28 cellular contexts compared by ENCODE assay signal in the genomic region with DNA sequence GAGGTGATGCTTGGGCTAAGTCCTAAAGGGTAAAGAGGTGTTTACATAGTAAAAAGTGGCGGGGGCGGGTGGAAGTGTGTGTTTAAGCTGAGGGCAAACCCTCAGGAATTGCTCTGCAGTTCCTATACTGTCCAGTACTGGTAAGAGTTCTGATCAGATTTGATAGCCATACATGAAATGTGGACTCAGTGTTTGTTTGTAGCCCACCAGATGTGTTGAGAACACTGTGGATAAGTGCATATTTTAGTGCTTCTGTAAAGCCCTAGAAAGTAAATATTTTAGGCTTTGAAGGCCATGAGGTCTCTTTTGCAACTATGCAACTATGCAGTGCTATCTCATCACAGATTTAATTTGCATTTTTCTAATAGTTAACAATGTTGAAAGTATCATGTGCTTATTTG.
DNase-seq lines count a peak whose midpoint lies in the region; ATAC-seq, FAIRE-seq and TF ChIP-seq lines count a peak whose summit lies in the region.
"Had no signal": no experiment of that assay in that cellular context is flagged by ENCODE, and none has a peak within 500 bp of the region (broad histone marks: within the 10 kb centered on the region; RNA-seq: fewer than 3 reads in every experiment).

No MANE protein-coding gene starts in this region.

- H3K79me2 ChIP-seq in astrocyte (ENCODE audit: insufficient read depth, low read length) = no peaks in the 10 kb centered on the region

- H3K9me3 Mint-ChIP-seq in astrocyte (ENCODE audit: unreplicated experiment) (no peaks in the 10 kb centered on the region), type B pancreatic cell (no peaks in the 10 kb centered on the region), T-cell (no peaks in the 10 kb centered on the region)
- H3K9me3 Mint-ChIP-seq: activated CD4-positive, alpha-beta memory T cell treated with anti-CD3 and anti-CD28 coated beads, Interleukin-2, amount 10 ng/mL, durations not matched to agents 7 days and 5 days; activated naive CD4-positive, alpha-beta T cell treated with anti-CD3 and anti-CD28 coated beads, Interleukin-2, amount 50 U/mL, for 72 hours; memory B cell had no signal

- H3K27me3 ChIP-seq in astrocyte (ENCODE audit: insufficient read depth, low read length) = no peaks in the 10 kb centered on the region
- H3K27me3 ChIP-seq in small intestine (ENCODE audit: control insufficient read depth in 2 of 2, insufficient read depth in 2 of 2, low read length in 2 of 2) = no peaks in the 10 kb centered on the region
- H3K27me3 ChIP-seq: esophagus squamous epithelium, heart right ventricle, vagina had no signal

- H3K36me3 Mint-ChIP-seq in astrocyte (ENCODE audit: low read depth, unreplicated experiment) (no peaks in the 10 kb centered on the region), type B pancreatic cell (no peaks in the 10 kb centered on the region), T-cell (peaks cover 10% of the 10 kb centered on the region)
- H3K36me3 Mint-ChIP-seq: activated naive CD4-positive, alpha-beta T cell treated with anti-CD3 and anti-CD28 coated beads, Interleukin-2, amount 50 U/mL, for 72 hours had no signal

- no peaks in the 10 kb centered on the region for H4K20me1 ChIP-seq in astrocyte (ENCODE audit: insufficient read depth, low read length)

- no peaks in the 10 kb centered on the region for H3K4me1 ChIP-seq in astrocyte (ENCODE audit: insufficient read depth, low read length)
- H3K4me1 ChIP-seq in small intestine (ENCODE audit: control insufficient read depth in 2 of 2, insufficient read depth in 1 of 2, low read depth in 1 of 2, low read length in 1 of 2) = no peaks in the 10 kb centered on the region
- H3K4me1 ChIP-seq: esophagus squamous epithelium, heart right ventricle, vagina had no signal

- TF ChIP-seq CTCF in astrocyte (IDR thresholded peaks at IDR 0.05; ENCODE audit: insufficient read depth, low read depth, low read length) = no peak
- no peak for TF ChIP-seq CTCF in type B pancreatic cell (conservative IDR thresholded peaks at IDR 0.05)

- H3K27ac ChIP-seq in astrocyte (ENCODE audit: low read depth, low read length) = no peak overlapping the region
- H3K27ac ChIP-seq in small intestine (ENCODE audit: low read depth in 1 of 2, low read length in 1 of 2) = no peak overlapping the region
- H3K27ac ChIP-seq: 22Rv1, esophagus squamous epithelium, heart right ventricle, vagina had no signal

- H3K9ac ChIP-seq in astrocyte (ENCODE audit: low read length) = no peak overlapping the region

- H3K9me3 ChIP-seq in astrocyte (ENCODE audit: insufficient read depth, low read depth, low read length) (no peaks in the 10 kb centered on the region), small intestine (ENCODE audit: control insufficient read depth, low read depth) (peaks cover 1% of the 10 kb centered on the region)
- H3K9me3 ChIP-seq: esophagus squamous epithelium, heart right ventricle, vagina had no signal

- no peak for ATAC-seq in GM19452 (IDR thresholded peaks at IDR 0.05; ENCODE audit: unreplicated experiment)
- ATAC-seq in T-cell (replicated peaks in 1 of 4) = no peak
- ATAC-seq: activated naive CD4-positive, alpha-beta T cell treated with anti-CD3 and anti-CD28 coated beads, Interleukin-2, amount 50 U/mL, for 72 hours; heart right ventricle; left cardiac atrium; right cardiac atrium had no signal

- H3K27me3 Mint-ChIP-seq in astrocyte (ENCODE audit: low read depth, unreplicated experiment) = peaks cover 2% of the 10 kb centered on the region
- no peaks in the 10 kb centered on the region for H3K27me3 Mint-ChIP-seq in type B pancreatic cell
- H3K27me3 Mint-ChIP-seq in T-cell = no peaks in the 10 kb centered on the region
- H3K27me3 Mint-ChIP-seq: activated CD4-positive, alpha-beta memory T cell treated with anti-CD3 and anti-CD28 coated beads, Interleukin-2, amount 10 ng/mL, durations not matched to agents 7 days and 5 days; memory B cell had no signal

- POLR2A ChIA-PET in T-cell (lab: Charles Lee) = no interaction called here

- CTCF ChIA-PET in T-cell (lab: Charles Lee) = no interaction called here

- H3K4me1 Mint-ChIP-seq in astrocyte (ENCODE audit: low read depth, unreplicated experiment) (peaks cover 2% of the 10 kb centered on the region), type B pancreatic cell (ENCODE audit: unreplicated experiment) (no peaks in the 10 kb centered on the region), T-cell (no peaks in the 10 kb centered on the region)
- H3K4me1 Mint-ChIP-seq: activated CD4-positive, alpha-beta memory T cell treated with anti-CD3 and anti-CD28 coated beads, Interleukin-2, amount 10 ng/mL, durations not matched to agents 7 days and 5 days; memory B cell had no signal

- peak; percentile 47 for DNase-seq in DMS53 (lab: John Stamatoyannopoulos, UW)
- no peak for DNase-seq in DMS53 treated with DMSO at 0.1 percent for 48 hours (lab: John Stamatoyannopoulos, UW; ENCODE audit: unreplicated experiment)
- DNase-seq in astrocyte (ENCODE audit: low read depth) = peak; percentile 39
- DNase-seq in fibroblast of the conjunctiva (ENCODE audit: low read depth) = peak; percentile 18
- no peak for DNase-seq in small intestine
- no peak for DNase-seq in type B pancreatic cell (ENCODE audit: extremely low spot score, unreplicated experiment)
- DNase-seq in T-cell = no peak
- DNase-seq: activated CD4-positive, alpha-beta memory T cell treated with anti-CD3 and anti-CD28 coated beads, Interleukin-2, amount 10 ng/mL, durations not matched to agents 7 days and 5 days; activated CD4-positive, alpha-beta T cell treated with anti-CD3 and anti-CD28 coated beads for 1 hour; aorta; caudate nucleus; dermis blood vessel endothelial cell; esophagus squamous epithelium; GF-D8; heart right ventricle; left cardiac atrium; NCI-H1436 treated with DMSO at 0.1 percent for 48 hours; NCI-H446 treated with DMSO at 0.1 percent for 48 hours; right cardiac atrium; RPMI8226; stimulated activated naive CD4-positive, alpha-beta T cell; T-helper 2 cell had no signal

- H3K4me3 ChIP-seq in astrocyte (ENCODE audit: insufficient read depth, low read depth, low read length) (no peak overlapping the region), small intestine (ENCODE audit: low read depth in 1 of 2, low read length in 2 of 2) (no peak overlapping the region)
- H3K4me3 ChIP-seq: esophagus squamous epithelium, heart right ventricle, vagina had no signal

- FAIRE-seq in astrocyte (lab: Jason Lieb, UNC) (no peak), small intestine (lab: Jason Lieb, UNC) (peak; percentile 26)

- H3K4me2 ChIP-seq in astrocyte (ENCODE audit: low read length) = no peak overlapping the region

- no peaks in the 10 kb centered on the region for H3K36me3 ChIP-seq in astrocyte (ENCODE audit: insufficient read depth, low read length)
- H3K36me3 ChIP-seq in small intestine (ENCODE audit: control insufficient read depth in 2 of 2, insufficient read depth in 2 of 2, low read length in 2 of 2) = no peaks in the 10 kb centered on the region
- H3K36me3 ChIP-seq: esophagus squamous epithelium, heart right ventricle, vagina had no signal

- 57 to 68% (median 62%) methylated on average over 2 of the region's 2 CpGs for WGBS in small intestine, 3 donors

- no peak overlapping the region for H2AFZ ChIP-seq in astrocyte (ENCODE audit: low read depth, low read length)

- H3K4me3 Mint-ChIP-seq in astrocyte (ENCODE audit: unreplicated experiment) (no peak overlapping the region), type B pancreatic cell (no peak overlapping the region), T-cell (no peak overlapping the region)
- H3K4me3 Mint-ChIP-seq: activated CD4-positive, alpha-beta memory T cell treated with anti-CD3 and anti-CD28 coated beads, Interleukin-2, amount 10 ng/mL, durations not matched to agents 7 days and 5 days; memory B cell had no signal

- H3K27ac Mint-ChIP-seq in astrocyte (ENCODE audit: unreplicated experiment) (no peak overlapping the region), type B pancreatic cell (no peak overlapping the region), T-cell (no peak overlapping the region)
- H3K27ac Mint-ChIP-seq: activated CD4-positive, alpha-beta memory T cell treated with anti-CD3 and anti-CD28 coated beads, Interleukin-2, amount 10 ng/mL, durations not matched to agents 7 days and 5 days; activated naive CD4-positive, alpha-beta T cell treated with anti-CD3 and anti-CD28 coated beads, Interleukin-2, amount 50 U/mL, for 72 hours; activated T-helper 2 cell treated with anti-CD3 and anti-CD28 coated beads, Interferon-gamma antibody, Interleukin-2, Interleukin-4, amounts not matched to agents 10 μg/mL and 5 μg/mL and 100 μg/mL, durations not matched to agents 14 hours and 24 hours and 36 hours; memory B cell had no signal

Comparison
In these comparisons a context has a peak if more than half of its experiments do, and no peak if none do; other contexts are left out.
1. DNase-seq: peak in DMS53 (single experiment), astrocyte (single experiment) and fibroblast of the conjunctiva (single experiment); none in DMS53 treated with DMSO at 0.1 percent for 48 hours (single experiment), small intestine (single experiment), type B pancreatic cell (single experiment) and T-cell (0 of 34).